1 cellular context compared by ENCODE assay signal in the genomic region with DNA sequence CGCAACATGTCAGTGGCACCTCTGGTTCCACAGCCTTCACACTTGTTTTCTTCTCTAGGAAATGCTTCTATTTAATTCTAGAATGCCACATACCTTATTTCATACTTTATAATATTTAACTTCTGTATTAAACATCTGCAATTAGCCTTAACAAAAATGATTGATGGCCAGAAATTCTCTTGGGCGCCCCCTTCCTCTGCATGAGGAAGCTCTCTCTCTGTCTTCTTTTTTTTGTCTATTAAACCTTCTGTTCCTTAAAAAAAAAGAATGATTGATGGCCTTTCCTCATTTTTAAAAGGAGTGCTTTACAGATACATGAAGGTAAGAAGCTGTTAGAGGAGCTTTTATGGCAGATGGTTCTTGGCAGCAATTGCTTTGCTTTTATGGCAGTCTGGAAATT.
TF ChIP-seq lines count a peak whose summit lies in the region.

No MANE protein-coding gene starts in this region.

TF ChIP-seq in K562, 482 proteins besides CTCF, POLR2A, EP300 and RAD21 (continued from another document):
- TF ChIP-seq, protein P1, sequence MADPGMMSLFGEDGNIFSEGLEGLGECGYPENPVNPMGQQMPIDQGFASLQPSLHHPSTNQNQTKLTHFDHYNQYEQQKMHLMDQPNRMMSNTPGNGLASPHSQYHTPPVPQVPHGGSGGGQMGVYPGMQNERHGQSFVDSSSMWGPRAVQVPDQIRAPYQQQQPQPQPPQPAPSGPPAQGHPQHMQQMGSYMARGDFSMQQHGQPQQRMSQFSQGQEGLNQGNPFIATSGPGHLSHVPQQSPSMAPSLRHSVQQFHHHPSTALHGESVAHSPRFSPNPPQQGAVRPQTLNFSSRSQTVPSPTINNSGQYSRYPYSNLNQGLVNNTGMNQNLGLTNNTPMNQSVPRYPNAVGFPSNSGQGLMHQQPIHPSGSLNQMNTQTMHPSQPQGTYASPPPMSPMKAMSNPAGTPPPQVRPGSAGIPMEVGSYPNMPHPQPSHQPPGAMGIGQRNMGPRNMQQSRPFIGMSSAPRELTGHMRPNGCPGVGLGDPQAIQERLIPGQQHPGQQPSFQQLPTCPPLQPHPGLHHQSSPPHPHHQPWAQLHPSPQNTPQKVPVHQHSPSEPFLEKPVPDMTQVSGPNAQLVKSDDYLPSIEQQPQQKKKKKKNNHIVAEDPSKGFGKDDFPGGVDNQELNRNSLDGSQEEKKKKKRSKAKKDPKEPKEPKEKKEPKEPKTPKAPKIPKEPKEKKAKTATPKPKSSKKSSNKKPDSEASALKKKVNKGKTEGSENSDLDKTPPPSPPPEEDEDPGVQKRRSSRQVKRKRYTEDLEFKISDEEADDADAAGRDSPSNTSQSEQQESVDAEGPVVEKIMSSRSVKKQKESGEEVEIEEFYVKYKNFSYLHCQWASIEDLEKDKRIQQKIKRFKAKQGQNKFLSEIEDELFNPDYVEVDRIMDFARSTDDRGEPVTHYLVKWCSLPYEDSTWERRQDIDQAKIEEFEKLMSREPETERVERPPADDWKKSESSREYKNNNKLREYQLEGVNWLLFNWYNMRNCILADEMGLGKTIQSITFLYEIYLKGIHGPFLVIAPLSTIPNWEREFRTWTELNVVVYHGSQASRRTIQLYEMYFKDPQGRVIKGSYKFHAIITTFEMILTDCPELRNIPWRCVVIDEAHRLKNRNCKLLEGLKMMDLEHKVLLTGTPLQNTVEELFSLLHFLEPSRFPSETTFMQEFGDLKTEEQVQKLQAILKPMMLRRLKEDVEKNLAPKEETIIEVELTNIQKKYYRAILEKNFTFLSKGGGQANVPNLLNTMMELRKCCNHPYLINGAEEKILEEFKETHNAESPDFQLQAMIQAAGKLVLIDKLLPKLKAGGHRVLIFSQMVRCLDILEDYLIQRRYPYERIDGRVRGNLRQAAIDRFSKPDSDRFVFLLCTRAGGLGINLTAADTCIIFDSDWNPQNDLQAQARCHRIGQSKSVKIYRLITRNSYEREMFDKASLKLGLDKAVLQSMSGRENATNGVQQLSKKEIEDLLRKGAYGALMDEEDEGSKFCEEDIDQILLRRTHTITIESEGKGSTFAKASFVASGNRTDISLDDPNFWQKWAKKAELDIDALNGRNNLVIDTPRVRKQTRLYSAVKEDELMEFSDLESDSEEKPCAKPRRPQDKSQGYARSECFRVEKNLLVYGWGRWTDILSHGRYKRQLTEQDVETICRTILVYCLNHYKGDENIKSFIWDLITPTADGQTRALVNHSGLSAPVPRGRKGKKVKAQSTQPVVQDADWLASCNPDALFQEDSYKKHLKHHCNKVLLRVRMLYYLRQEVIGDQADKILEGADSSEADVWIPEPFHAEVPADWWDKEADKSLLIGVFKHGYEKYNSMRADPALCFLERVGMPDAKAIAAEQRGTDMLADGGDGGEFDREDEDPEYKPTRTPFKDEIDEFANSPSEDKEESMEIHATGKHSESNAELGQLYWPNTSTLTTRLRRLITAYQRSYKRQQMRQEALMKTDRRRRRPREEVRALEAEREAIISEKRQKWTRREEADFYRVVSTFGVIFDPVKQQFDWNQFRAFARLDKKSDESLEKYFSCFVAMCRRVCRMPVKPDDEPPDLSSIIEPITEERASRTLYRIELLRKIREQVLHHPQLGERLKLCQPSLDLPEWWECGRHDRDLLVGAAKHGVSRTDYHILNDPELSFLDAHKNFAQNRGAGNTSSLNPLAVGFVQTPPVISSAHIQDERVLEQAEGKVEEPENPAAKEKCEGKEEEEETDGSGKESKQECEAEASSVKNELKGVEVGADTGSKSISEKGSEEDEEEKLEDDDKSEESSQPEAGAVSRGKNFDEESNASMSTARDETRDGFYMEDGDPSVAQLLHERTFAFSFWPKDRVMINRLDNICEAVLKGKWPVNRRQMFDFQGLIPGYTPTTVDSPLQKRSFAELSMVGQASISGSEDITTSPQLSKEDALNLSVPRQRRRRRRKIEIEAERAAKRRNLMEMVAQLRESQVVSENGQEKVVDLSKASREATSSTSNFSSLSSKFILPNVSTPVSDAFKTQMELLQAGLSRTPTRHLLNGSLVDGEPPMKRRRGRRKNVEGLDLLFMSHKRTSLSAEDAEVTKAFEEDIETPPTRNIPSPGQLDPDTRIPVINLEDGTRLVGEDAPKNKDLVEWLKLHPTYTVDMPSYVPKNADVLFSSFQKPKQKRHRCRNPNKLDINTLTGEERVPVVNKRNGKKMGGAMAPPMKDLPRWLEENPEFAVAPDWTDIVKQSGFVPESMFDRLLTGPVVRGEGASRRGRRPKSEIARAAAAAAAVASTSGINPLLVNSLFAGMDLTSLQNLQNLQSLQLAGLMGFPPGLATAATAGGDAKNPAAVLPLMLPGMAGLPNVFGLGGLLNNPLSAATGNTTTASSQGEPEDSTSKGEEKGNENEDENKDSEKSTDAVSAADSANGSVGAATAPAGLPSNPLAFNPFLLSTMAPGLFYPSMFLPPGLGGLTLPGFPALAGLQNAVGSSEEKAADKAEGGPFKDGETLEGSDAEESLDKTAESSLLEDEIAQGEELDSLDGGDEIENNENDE (IDR thresholded peaks at IDR 0.05; ENCODE audit: low read depth, low read length), result no peak
- TF ChIP-seq HOXB6 (CRISPR knock-in tag; IDR thresholded peaks at IDR 0.05; ENCODE audit: borderline replicate concordance) (no peak), ZNF212 (CRISPR knock-in tag; IDR thresholded peaks at IDR 0.05) (no peak), GATAD2B (IDR thresholded peaks at IDR 0.05; ENCODE audit: borderline replicate concordance) (no peak), MYBL2 (IDR thresholded peaks at IDR 0.05; ENCODE audit: low read depth) (no peak), MYBL2 (CRISPR knock-in tag; IDR thresholded peaks at IDR 0.05; ENCODE audit: borderline replicate concordance) (no peak), JUND (IDR thresholded peaks at IDR 0.05; ENCODE audit: borderline replicate concordance, low read depth, low read length) (no peak), JUND (tag; IDR thresholded peaks at IDR 0.05; ENCODE audit: borderline replicate concordance, low read depth, low read length) (no peak), TBL1XR1 (IDR thresholded peaks at IDR 0.05; ENCODE audit: low read length in 2 of 2) (no peak), XRCC5 (IDR thresholded peaks at IDR 0.05; ENCODE audit: low read depth, low read length) (no peak), ETV1 (tag; conservative IDR thresholded peaks at IDR 0.05; ENCODE audit: low read depth) (no peak), SRSF3 (IDR thresholded peaks at IDR 0.05; ENCODE audit: insufficient read depth, low read length) (no peak), HDAC6 (IDR thresholded peaks at IDR 0.05; ENCODE audit: low read depth, low read length) (no peak), POU5F1 (IDR thresholded peaks at IDR 0.05; ENCODE audit: borderline replicate concordance, low read depth, low read length, partially characterized antibody) (no peak), SMAD2 (IDR thresholded peaks at IDR 0.05; ENCODE audit: low read depth, low read length) (no peak), ETV5 (CRISPR knock-in tag; IDR thresholded peaks at IDR 0.05; ENCODE audit: low read depth) (no peak), MEIS2 (IDR thresholded peaks at IDR 0.05; ENCODE audit: partially characterized antibody) (peak; percentile 9), SMAD1 (IDR thresholded peaks at IDR 0.05; ENCODE audit: low read depth, low read length, partially characterized antibody) (no peak), ZNF717 (CRISPR knock-in tag; IDR thresholded peaks at IDR 0.05) (no peak)
- TF ChIP-seq, protein P2, sequence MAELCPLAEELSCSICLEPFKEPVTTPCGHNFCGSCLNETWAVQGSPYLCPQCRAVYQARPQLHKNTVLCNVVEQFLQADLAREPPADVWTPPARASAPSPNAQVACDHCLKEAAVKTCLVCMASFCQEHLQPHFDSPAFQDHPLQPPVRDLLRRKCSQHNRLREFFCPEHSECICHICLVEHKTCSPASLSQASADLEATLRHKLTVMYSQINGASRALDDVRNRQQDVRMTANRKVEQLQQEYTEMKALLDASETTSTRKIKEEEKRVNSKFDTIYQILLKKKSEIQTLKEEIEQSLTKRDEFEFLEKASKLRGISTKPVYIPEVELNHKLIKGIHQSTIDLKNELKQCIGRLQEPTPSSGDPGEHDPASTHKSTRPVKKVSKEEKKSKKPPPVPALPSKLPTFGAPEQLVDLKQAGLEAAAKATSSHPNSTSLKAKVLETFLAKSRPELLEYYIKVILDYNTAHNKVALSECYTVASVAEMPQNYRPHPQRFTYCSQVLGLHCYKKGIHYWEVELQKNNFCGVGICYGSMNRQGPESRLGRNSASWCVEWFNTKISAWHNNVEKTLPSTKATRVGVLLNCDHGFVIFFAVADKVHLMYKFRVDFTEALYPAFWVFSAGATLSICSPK (IDR thresholded peaks at IDR 0.05; ENCODE audit: borderline replicate concordance), result no peak
- TF ChIP-seq, protein P3, sequence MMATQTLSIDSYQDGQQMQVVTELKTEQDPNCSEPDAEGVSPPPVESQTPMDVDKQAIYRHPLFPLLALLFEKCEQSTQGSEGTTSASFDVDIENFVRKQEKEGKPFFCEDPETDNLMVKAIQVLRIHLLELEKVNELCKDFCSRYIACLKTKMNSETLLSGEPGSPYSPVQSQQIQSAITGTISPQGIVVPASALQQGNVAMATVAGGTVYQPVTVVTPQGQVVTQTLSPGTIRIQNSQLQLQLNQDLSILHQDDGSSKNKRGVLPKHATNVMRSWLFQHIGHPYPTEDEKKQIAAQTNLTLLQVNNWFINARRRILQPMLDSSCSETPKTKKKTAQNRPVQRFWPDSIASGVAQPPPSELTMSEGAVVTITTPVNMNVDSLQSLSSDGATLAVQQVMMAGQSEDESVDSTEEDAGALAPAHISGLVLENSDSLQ (IDR thresholded peaks at IDR 0.05), result peak; percentile 37; the same call in 1 of the 2 replicates
- TF ChIP-seq, protein P4, sequence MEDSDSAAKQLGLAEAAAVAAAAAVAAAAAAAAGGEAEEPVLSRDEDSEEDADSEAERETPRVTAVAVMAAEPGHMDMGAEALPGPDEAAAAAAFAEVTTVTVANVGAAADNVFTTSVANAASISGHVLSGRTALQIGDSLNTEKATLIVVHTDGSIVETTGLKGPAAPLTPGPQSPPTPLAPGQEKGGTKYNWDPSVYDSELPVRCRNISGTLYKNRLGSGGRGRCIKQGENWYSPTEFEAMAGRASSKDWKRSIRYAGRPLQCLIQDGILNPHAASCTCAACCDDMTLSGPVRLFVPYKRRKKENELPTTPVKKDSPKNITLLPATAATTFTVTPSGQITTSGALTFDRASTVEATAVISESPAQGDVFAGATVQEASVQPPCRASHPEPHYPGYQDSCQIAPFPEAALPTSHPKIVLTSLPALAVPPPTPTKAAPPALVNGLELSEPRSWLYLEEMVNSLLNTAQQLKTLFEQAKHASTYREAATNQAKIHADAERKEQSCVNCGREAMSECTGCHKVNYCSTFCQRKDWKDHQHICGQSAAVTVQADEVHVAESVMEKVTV (CRISPR knock-in tag; IDR thresholded peaks at IDR 0.05), result no peak
- TF ChIP-seq, protein P5, sequence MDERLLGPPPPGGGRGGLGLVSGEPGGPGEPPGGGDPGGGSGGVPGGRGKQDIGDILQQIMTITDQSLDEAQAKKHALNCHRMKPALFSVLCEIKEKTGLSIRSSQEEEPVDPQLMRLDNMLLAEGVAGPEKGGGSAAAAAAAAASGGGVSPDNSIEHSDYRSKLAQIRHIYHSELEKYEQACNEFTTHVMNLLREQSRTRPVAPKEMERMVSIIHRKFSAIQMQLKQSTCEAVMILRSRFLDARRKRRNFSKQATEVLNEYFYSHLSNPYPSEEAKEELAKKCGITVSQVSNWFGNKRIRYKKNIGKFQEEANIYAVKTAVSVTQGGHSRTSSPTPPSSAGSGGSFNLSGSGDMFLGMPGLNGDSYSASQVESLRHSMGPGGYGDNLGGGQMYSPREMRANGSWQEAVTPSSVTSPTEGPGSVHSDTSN (CRISPR knock-in tag; IDR thresholded peaks at IDR 0.05; ENCODE audit: low read depth), result no peak
- TF ChIP-seq, protein P5 (tag; conservative IDR thresholded peaks at IDR 0.05; ENCODE audit: low read depth), result peak; percentile 53; the same call in 1 of the 2 replicates
TF ChIP-seq in K562: peak in this region for 3.
